ENCODE assay signal across 15 cellular contexts in the genomic region with DNA sequence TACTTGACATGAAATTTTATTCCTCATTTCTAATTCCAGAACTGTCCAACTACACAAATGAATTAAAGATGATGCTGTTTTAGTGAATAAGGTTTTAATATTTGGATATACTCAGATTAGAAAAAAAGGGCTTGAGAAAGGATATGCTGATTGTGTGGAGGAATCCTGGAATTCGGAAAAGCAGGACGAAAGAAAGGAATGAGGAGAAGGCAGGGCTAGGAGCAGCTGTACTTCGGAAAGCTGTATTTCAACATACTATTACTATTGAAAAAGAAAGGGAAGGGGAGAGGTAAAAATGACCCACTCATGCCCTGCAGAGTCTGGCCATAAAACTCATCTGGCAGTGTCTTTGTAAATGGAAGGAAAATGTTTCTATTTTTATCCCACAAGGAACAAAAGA.
"Had no signal": no experiment of that assay in that cellular context is flagged by ENCODE, and none has a peak within 500 bp of the region (broad histone marks: within the 10 kb centered on the region; RNA-seq: fewer than 3 reads in every experiment).

No MANE protein-coding gene starts in this region.

- H3K4me3 Mint-ChIP-seq: memory B cell; mesothelial cell of epicardium; naive B cell; natural killer cell treated with Interleukin-12 subunit alpha and Interleukin-12 subunit beta and Interleukin-15 and Interleukin-18, amount 100 ng/mL, for 72 hours; stimulated activated naive CD8-positive, alpha-beta T cell treated with anti-CD3 and anti-CD28 coated beads, Interleukin-15, amount 100 ng/mL, for 72 hours had no signal

- H3K27ac Mint-ChIP-seq: memory B cell; mesothelial cell of epicardium; natural killer cell treated with Interleukin-12 subunit alpha and Interleukin-12 subunit beta and Interleukin-15 and Interleukin-18, amount 100 ng/mL, for 72 hours; stimulated activated naive CD8-positive, alpha-beta T cell treated with anti-CD3 and anti-CD28 coated beads, Interleukin-15, amount 100 ng/mL, for 72 hours had no signal

- H3K27me3 Mint-ChIP-seq: memory B cell had no signal

- H3K36me3 ChIP-seq: gastrocnemius medialis, suprapubic skin, thyroid gland, vagina had no signal

- H3K27me3 ChIP-seq: dorsolateral prefrontal cortex, gastrocnemius medialis, suprapubic skin, thyroid gland, vagina had no signal

- DNase-seq: kidney had no signal

- H3K9me3 Mint-ChIP-seq: natural killer cell treated with Interleukin-12 subunit alpha and Interleukin-12 subunit beta and Interleukin-15 and Interleukin-18, amount 100 ng/mL, for 72 hours had no signal

- H3K4me1 ChIP-seq: psoas muscle, suprapubic skin, thyroid gland, vagina had no signal

- H3K9me3 ChIP-seq: gastrocnemius medialis, mucosa of descending colon, psoas muscle, suprapubic skin, thyroid gland, vagina had no signal

- H3K4me1 Mint-ChIP-seq: memory B cell; stimulated activated naive CD8-positive, alpha-beta T cell treated with anti-CD3 and anti-CD28 coated beads, Interleukin-15, amount 100 ng/mL, for 72 hours had no signal

- H3K27ac ChIP-seq: dorsolateral prefrontal cortex, gastrocnemius medialis, psoas muscle, suprapubic skin, thyroid gland, vagina had no signal

- H3K36me3 Mint-ChIP-seq: memory B cell had no signal

- H3K4me3 ChIP-seq: dorsolateral prefrontal cortex, gastrocnemius medialis, lung, mucosa of descending colon, psoas muscle, smooth muscle cell, suprapubic skin, thyroid gland, vagina had no signal

- H3K4me2 ChIP-seq: smooth muscle cell had no signal
